1 cellular context compared by ENCODE assay signal in genomic region chr14:23550827-23551265, GRCh38.
TF ChIP-seq lines count a peak whose summit lies in the region.

No MANE protein-coding gene starts in this region.

TF ChIP-seq in IMR-90, 13 proteins besides CTCF, POLR2A, EP300 and RAD21 (continued from another document):
- TF ChIP-seq USF2 (IDR thresholded peaks at IDR 0.05; ENCODE audit: low read depth, low read length) = no peak
